Comparison of ENCODE assay signal across 1 cellular context in the genomic region with DNA sequence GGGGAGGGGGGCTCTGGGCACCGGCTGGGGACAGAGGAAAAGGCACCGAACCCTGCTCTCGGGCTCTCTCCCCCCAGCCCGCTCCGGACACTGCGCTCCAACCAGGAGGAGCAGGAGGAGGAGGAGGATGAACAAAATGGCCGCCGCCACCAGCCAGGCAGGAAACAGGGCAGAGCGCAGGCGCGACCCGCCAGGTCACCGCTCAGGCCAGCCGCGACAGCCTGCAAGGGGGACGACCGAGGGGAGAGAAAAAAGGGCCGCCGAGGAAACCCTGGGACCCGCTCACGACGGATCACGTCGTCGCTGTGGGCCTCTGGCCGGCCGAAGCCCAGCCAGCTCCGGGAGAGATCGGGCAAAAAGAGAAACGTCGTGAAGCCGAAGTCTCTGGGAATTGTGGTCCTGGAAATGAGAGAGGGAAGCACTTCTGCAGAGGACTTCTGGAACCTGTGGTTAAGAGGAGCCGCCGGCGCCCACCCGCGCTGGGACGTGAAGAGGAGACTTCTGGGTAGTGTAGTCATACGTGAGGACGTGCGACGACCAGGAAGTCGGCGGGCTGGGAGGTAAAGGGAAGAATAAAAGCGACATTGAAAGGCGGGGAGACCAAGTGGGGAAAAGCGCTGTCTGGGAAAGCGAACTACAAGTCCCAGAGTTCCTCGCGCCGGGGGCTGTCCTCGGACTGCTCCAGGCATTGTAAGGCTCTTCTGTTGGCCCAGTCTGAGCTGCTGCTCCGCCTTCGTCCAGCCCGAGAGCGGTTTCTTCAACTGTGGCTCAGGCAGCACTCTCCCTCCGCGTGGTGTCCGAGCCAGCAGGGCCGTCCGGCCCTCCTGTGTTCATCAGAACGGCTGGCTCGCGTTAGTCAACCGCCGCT.
TF ChIP-seq lines count a peak whose summit lies in the region.

Gene TIAL1 (minus strand): TSS at position 428 of the 868 bp plus-strand sequence. CDS start 499 bp downstream, outside the sequence.

TF ChIP-seq in HepG2, 621 proteins besides CTCF, POLR2A, EP300 and RAD21 (continued from another document and continues in another):
- peak in 1 of 2 experiments; percentile 50; a peak in 1 of 4 replicates for TF ChIP-seq ATF4 (CRISPR knock-in tag; IDR thresholded peaks at IDR 0.05)
- TF ChIP-seq ZFP91 (CRISPR knock-in tag; IDR thresholded peaks at IDR 0.05; ENCODE audit: borderline replicate concordance), result peak; percentile 78; the same call in 1 of the 2 replicates
- TF ChIP-seq, protein P1, sequence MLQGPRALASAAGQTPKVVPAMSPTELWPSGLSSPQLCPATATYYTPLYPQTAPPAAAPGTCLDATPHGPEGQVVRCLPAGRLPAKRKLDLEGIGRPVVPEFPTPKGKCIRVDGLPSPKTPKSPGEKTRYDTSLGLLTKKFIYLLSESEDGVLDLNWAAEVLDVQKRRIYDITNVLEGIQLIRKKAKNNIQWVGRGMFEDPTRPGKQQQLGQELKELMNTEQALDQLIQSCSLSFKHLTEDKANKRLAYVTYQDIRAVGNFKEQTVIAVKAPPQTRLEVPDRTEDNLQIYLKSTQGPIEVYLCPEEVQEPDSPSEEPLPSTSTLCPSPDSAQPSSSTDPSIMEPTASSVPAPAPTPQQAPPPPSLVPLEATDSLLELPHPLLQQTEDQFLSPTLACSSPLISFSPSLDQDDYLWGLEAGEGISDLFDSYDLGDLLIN (CRISPR knock-in tag; IDR thresholded peaks at IDR 0.05; ENCODE audit: borderline replicate concordance), result no peak
- TF ChIP-seq ZKSCAN1 (IDR thresholded peaks at IDR 0.05; ENCODE audit: low read length), result no peak
- TF ChIP-seq NR2F1 (CRISPR knock-in tag; IDR thresholded peaks at IDR 0.05), result peak; percentile 19 to 58; a peak in 1 of 4 replicates
- no peak for TF ChIP-seq RFX3 (CRISPR knock-in tag; IDR thresholded peaks at IDR 0.05)
- TF ChIP-seq ZNF496 (CRISPR knock-in tag; IDR thresholded peaks at IDR 0.05; ENCODE audit: insufficient replicate concordance), result no peak
- no peak for TF ChIP-seq ARID2 (CRISPR knock-in tag; IDR thresholded peaks at IDR 0.05; ENCODE audit: borderline replicate concordance)
- no peak for TF ChIP-seq ZNF138 (CRISPR knock-in tag; IDR thresholded peaks at IDR 0.05; ENCODE audit: low read depth)
- TF ChIP-seq ZNF460 (CRISPR knock-in tag; IDR thresholded peaks at IDR 0.05; ENCODE audit: borderline replicate concordance), result no peak; the same call in 1 of the 2 replicates
- no peak; the same call in none of the 2 replicates for TF ChIP-seq MEIS1 (CRISPR knock-in tag; IDR thresholded peaks at IDR 0.05; ENCODE audit: borderline replicate concordance)
- TF ChIP-seq ZNF510 (CRISPR knock-in tag; IDR thresholded peaks at IDR 0.05; ENCODE audit: low read depth), result peak; percentile 88; the same call in 1 of the 2 replicates
- no peak for TF ChIP-seq SOX6 (IDR thresholded peaks at IDR 0.05)
- peak; percentile 62 for TF ChIP-seq SOX6 (CRISPR knock-in tag; IDR thresholded peaks at IDR 0.05)
- TF ChIP-seq, protein P2, sequence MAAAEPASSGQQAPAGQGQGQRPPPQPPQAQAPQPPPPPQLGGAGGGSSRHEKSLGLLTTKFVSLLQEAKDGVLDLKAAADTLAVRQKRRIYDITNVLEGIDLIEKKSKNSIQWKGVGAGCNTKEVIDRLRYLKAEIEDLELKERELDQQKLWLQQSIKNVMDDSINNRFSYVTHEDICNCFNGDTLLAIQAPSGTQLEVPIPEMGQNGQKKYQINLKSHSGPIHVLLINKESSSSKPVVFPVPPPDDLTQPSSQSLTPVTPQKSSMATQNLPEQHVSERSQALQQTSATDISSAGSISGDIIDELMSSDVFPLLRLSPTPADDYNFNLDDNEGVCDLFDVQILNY (CRISPR knock-in tag; conservative IDR thresholded peaks at IDR 0.05), result peak; percentile 97
- TF ChIP-seq GTF2F1 (IDR thresholded peaks at IDR 0.05; ENCODE audit: low read length), result no peak
- 0 out of 2 replicates have a peak, but pooled peaks have one; percentile 10 for TF ChIP-seq TOE1 (CRISPR knock-in tag; IDR thresholded peaks at IDR 0.05)
- TF ChIP-seq LRRFIP1 (CRISPR knock-in tag; conservative IDR thresholded peaks at IDR 0.05), result no peak
- no peak for TF ChIP-seq ZNF790 (CRISPR knock-in tag; IDR thresholded peaks at IDR 0.05; ENCODE audit: borderline replicate concordance)
- no peak for TF ChIP-seq XBP1 (CRISPR knock-in tag; IDR thresholded peaks at IDR 0.05)
- TF ChIP-seq KLF16 (CRISPR knock-in tag; IDR thresholded peaks at IDR 0.05), result peak in 1 of 2 experiments; percentile 71; a peak in 2 of 4 replicates
- TF ChIP-seq KLF9 (CRISPR knock-in tag; IDR thresholded peaks at IDR 0.05; ENCODE audit: low read depth), result no peak
- TF ChIP-seq DRAP1 (CRISPR knock-in tag; IDR thresholded peaks at IDR 0.05), result peak; percentile 95
- TF ChIP-seq SSRP1 (CRISPR knock-in tag; IDR thresholded peaks at IDR 0.05), result no peak
- no peak for TF ChIP-seq CREB3 (CRISPR knock-in tag; IDR thresholded peaks at IDR 0.05)
- TF ChIP-seq HNRNPUL1 (IDR thresholded peaks at IDR 0.05; ENCODE audit: low read depth, low read length), result no peak
- TF ChIP-seq TEAD2 (CRISPR knock-in tag; IDR thresholded peaks at IDR 0.05), result no peak
- TF ChIP-seq ZNF333 (CRISPR knock-in tag; IDR thresholded peaks at IDR 0.05; ENCODE audit: borderline replicate concordance), result peak; percentile 90
- TF ChIP-seq ZNF33A (CRISPR knock-in tag; IDR thresholded peaks at IDR 0.05; ENCODE audit: borderline replicate concordance), result no peak; the same call in 1 of the 2 replicates
- TF ChIP-seq DR1 (CRISPR knock-in tag; IDR thresholded peaks at IDR 0.05), result peak; percentile 84
- TF ChIP-seq ZBTB38 (CRISPR knock-in tag; IDR thresholded peaks at IDR 0.05), result no peak
- TF ChIP-seq HNF4A (CRISPR knock-in tag; IDR thresholded peaks at IDR 0.05), result no peak
- TF ChIP-seq PHF20 (CRISPR knock-in tag; IDR thresholded peaks at IDR 0.05), result peak; percentile 73
- TF ChIP-seq, protein P3, sequence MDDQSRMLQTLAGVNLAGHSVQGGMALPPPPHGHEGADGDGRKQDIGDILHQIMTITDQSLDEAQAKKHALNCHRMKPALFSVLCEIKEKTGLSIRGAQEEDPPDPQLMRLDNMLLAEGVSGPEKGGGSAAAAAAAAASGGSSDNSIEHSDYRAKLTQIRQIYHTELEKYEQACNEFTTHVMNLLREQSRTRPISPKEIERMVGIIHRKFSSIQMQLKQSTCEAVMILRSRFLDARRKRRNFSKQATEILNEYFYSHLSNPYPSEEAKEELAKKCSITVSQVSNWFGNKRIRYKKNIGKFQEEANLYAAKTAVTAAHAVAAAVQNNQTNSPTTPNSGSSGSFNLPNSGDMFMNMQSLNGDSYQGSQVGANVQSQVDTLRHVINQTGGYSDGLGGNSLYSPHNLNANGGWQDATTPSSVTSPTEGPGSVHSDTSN (CRISPR knock-in tag; IDR thresholded peaks at IDR 0.05; ENCODE audit: borderline replicate concordance), result no peak
- TF ChIP-seq MTF1 (CRISPR knock-in tag; IDR thresholded peaks at IDR 0.05), result no peak
- no peak for TF ChIP-seq KIAA2018 (CRISPR knock-in tag; IDR thresholded peaks at IDR 0.05; ENCODE audit: borderline replicate concordance)
- TF ChIP-seq ZC3H13 (CRISPR knock-in tag; IDR thresholded peaks at IDR 0.05), result peak; percentile 54
- TF ChIP-seq MYC (CRISPR knock-in tag; IDR thresholded peaks at IDR 0.05; ENCODE audit: borderline replicate concordance), result peak; percentile 93
- TF ChIP-seq ZNF296 (CRISPR knock-in tag; conservative IDR thresholded peaks at IDR 0.05), result no peak
- no peak for TF ChIP-seq NPAS2 (CRISPR knock-in tag; IDR thresholded peaks at IDR 0.05; ENCODE audit: borderline replicate concordance)
- peak; percentile 97 for TF ChIP-seq TGIF2 (CRISPR knock-in tag; IDR thresholded peaks at IDR 0.05)
- no peak for TF ChIP-seq KLF13 (CRISPR knock-in tag; IDR thresholded peaks at IDR 0.05)
- TF ChIP-seq KLF15 (CRISPR knock-in tag; IDR thresholded peaks at IDR 0.05; ENCODE audit: borderline replicate concordance), result peak; percentile 39; the same call in 1 of the 2 replicates
